6 cellular contexts compared by ENCODE assay signal in the genomic region with DNA sequence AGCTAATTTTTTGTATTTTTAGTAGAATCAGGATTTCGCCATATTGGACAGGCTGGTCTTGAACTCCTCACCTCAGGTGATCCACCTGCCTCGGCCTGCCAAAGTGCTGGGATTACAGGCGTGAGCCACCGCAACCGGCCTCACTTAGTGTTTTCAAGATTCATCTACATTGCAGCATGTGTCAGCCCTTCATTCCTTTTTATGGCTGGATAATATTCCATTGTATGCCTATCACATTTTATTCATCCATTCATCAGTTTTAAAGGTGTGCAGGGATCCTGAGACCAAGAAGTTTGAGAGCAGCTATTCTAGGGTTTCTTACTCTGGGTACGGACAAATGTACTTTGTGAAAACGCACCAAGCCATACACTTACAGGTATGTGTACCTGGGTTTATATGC.
"Had no signal": no experiment of that assay in that cellular context is flagged by ENCODE, and none has a peak within 500 bp of the region (broad histone marks: within the 10 kb centered on the region; RNA-seq: fewer than 3 reads in every experiment).

No MANE protein-coding gene starts in this region.

- H3K4me3 ChIP-seq: GM23248, HAP-1 had no signal

- H3K4me1 ChIP-seq: HAP-1 had no signal

- DNase-seq: GM23248, GOT3, H7, KBM-7 had no signal

- H3K27ac ChIP-seq: GM23248, HL-60 had no signal

- H3K9me3 ChIP-seq: HAP-1 had no signal

- H3K9ac ChIP-seq: GM23248 had no signal
